In the genomic region with DNA sequence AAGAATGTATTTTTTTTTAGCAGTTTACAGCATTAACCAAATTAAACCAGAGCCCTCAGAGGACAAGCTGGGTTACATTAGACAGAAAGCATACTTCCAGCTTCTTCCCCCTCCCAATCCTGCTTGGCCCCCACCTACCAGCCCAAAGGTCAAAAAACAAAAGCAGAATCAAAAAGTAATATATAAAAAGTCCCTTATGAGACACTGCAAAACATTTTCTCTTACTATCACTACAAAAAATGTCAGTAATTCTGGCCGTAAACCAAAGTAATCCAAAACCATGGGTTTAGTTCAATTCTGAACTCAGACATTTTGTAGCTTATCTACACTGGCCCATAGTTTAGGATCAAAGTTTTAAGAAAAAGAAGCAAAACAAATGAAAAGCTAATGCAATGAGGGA, we compare ENCODE assay signal across 15 cellular contexts. TPM values are rescaled to one million over a fixed set of nuclear protein-coding genes. Genes with fewer than 3 reads are reported as not detected.
DNase-seq lines count a peak whose midpoint lies in the region; ATAC-seq and TF ChIP-seq lines count a peak whose summit lies in the region.
"Had no signal": no experiment of that assay in that cellular context is flagged by ENCODE, and none has a peak within 500 bp of the region (broad histone marks: within the 10 kb centered on the region; RNA-seq: fewer than 3 reads in every experiment).

No MANE protein-coding gene starts in this region.

- H3K27me3 ChIP-seq in mammary epithelial cell (ENCODE audit: insufficient read depth, low read length) (no peaks in the 10 kb centered on the region), tibial artery (no peaks in the 10 kb centered on the region)
- H3K27me3 ChIP-seq: suprapubic skin had no signal

- no peaks in the 10 kb centered on the region for H4K20me1 ChIP-seq in mammary epithelial cell (ENCODE audit: insufficient read depth, low read length)

- H3K4me2 ChIP-seq in mammary epithelial cell (ENCODE audit: insufficient read depth, low read depth, low read length), result peak overlapping the region; percentile 12

- no peak overlapping the region for H2AFZ ChIP-seq in mammary epithelial cell (ENCODE audit: low read depth, low read length)

- CTCF ChIA-PET in mammary epithelial cell (lab: Charles Lee; ENCODE audit: low non-redundant PET), result interaction anchor here (0.6 to 1.5 kb wide), 3 partner anchors 36 to 859 kb away, joined by 4 to 20 read pairs (median 10); partner anchors contain the start of gene APBB2

- dilution Hi-C loops in mammary epithelial cell (cut with HindIII; ENCODE audit: low sequenced_read_pairs), result no loop called here

- H3K36me3 Mint-ChIP-seq in stimulated activated memory B cell treated with anti-CD40 and anti-IgM and Interleukin-4, amounts not matched to agents 10 μg/mL and 1 μg/mL and 100 μg/mL, for 72 hours, result no peaks in the 10 kb centered on the region
- H3K36me3 Mint-ChIP-seq: naive B cell had no signal

- H3K36me3 ChIP-seq in mammary epithelial cell (ENCODE audit: insufficient read depth, low read length), result peaks cover 2% of the 10 kb centered on the region
- no peaks in the 10 kb centered on the region for H3K36me3 ChIP-seq in tibial artery
- H3K36me3 ChIP-seq: HAP-1, suprapubic skin had no signal

- no peak overlapping the region for H3K9ac ChIP-seq in mammary epithelial cell (ENCODE audit: insufficient read depth, low read length)

- no peak overlapping the region for H3K27ac Mint-ChIP-seq in stimulated activated memory B cell treated with anti-CD40 and anti-IgM and Interleukin-4, amounts not matched to agents 10 μg/mL and 1 μg/mL and 100 μg/mL, for 72 hours
- H3K27ac Mint-ChIP-seq: naive B cell had no signal

- no peak for TF ChIP-seq CTCF in mammary epithelial cell (conservative IDR thresholded peaks at IDR 0.05 in 1 of 2, IDR thresholded peaks at IDR 0.05 in 1 of 2; ENCODE audit: extremely low read depth in 1 of 2, insufficient read depth in 1 of 2, low read depth in 1 of 2, low read length in 2 of 2)
- TF ChIP-seq CTCF in tibial artery (IDR thresholded peaks at IDR 0.05), result no peak

- no TSS peak for BruUV-seq in mammary epithelial cell (replicated peaks; lab: Mats Ljungman, UMichigan)

- H3K4me1 Mint-ChIP-seq in stimulated activated memory B cell treated with anti-CD40 and anti-IgM and Interleukin-4, amounts not matched to agents 10 μg/mL and 1 μg/mL and 100 μg/mL, for 72 hours, result no peaks in the 10 kb centered on the region
- H3K4me1 Mint-ChIP-seq: naive B cell had no signal

- DNase-seq in LHCN-M2 (ENCODE audit: low read depth) (peak; percentile 73), mammary epithelial cell (no peak), iris pigment epithelial cell (ENCODE audit: low read depth) (peak; percentile 83), tibial artery (no peak), SHP77 treated with DMSO at 0.1 percent for 48 hours (lab: John Stamatoyannopoulos, UW) (no peak), posterior cingulate gyrus (no peak), NOMO-1 treated with dmso at 0.1 percent for 144 hours (lab: John Stamatoyannopoulos, UW; ENCODE audit: unreplicated experiment) (no peak)
- DNase-seq: activated CD8-positive, alpha-beta memory T cell treated with anti-CD3 and anti-CD28 coated beads, Interleukin-2, amount 50 U/mL, for 48 hours; Calu3; naive B cell; NCI-H1436 had no signal

- peaks cover 14% of the 10 kb centered on the region for H3K27me3 Mint-ChIP-seq in stimulated activated memory B cell treated with anti-CD40 and anti-IgM and Interleukin-4, amounts not matched to agents 10 μg/mL and 1 μg/mL and 100 μg/mL, for 72 hours

- no peaks in the 10 kb centered on the region for H3K9me3 Mint-ChIP-seq in stimulated activated memory B cell treated with anti-CD40 and anti-IgM and Interleukin-4, amounts not matched to agents 10 μg/mL and 1 μg/mL and 100 μg/mL, for 72 hours

- H3K9me3 ChIP-seq in mammary epithelial cell (replicated peaks; ENCODE audit: insufficient read depth, low read length) (no peaks in the 10 kb centered on the region), tibial artery (no peaks in the 10 kb centered on the region)
- H3K9me3 ChIP-seq: HAP-1, suprapubic skin had no signal

- no peak for ATAC-seq in stimulated activated memory B cell treated with anti-CD40 and anti-IgM and Interleukin-4, amounts not matched to agents 10 μg/mL and 1 μg/mL and 100 μg/mL, for 72 hours

- H3K27ac ChIP-seq in mammary epithelial cell (ENCODE audit: insufficient read depth, low read depth, low read length) (peak overlapping the region; percentile 9), tibial artery (peak overlapping the region; percentile 13 to 16)
- H3K27ac ChIP-seq: suprapubic skin had no signal

- in situ Hi-C loops in mammary epithelial cell (cut with MboI; ENCODE audit: low sequenced_read_pairs in 2 of 2), result no loop called here

- 63% methylated on average over 1 of the region's 1 CpG for WGBS in mammary epithelial cell (ENCODE audit: low coverage, missing lambda C conversion rate)

- peaks cover 94% of the 10 kb centered on the region for H3K79me2 ChIP-seq in mammary epithelial cell (ENCODE audit: insufficient read depth, low read length)

- intact Hi-C loops in mammary epithelial cell (cut with micrococcal nuclease) (loop anchor here (2.0 kb wide), 1 partner anchor 16 kb away; no protein-coding TSS in a partner anchor), tibial artery (cut with DNase I; ENCODE audit: low total_unique reads) (no loop called here), posterior cingulate gyrus (cut with DNase I) (no loop called here)

- H3K4me1 ChIP-seq in mammary epithelial cell (ENCODE audit: insufficient read depth, low read length) (peaks cover 40% of the 10 kb centered on the region), tibial artery (peaks cover 0 to 69% (median 40%) of the 10 kb centered on the region in 4 donors)

- no peak overlapping the region for H3K4me3 ChIP-seq in mammary epithelial cell (replicated peaks in 1 of 3; ENCODE audit: insufficient read depth in 1 of 3, low read depth in 2 of 3, low read length in 3 of 3)
- no peak overlapping the region for H3K4me3 ChIP-seq in tibial artery
- H3K4me3 ChIP-seq: GM12878, HAP-1, suprapubic skin had no signal

- no peak overlapping the region for H3K4me3 Mint-ChIP-seq in stimulated activated memory B cell treated with anti-CD40 and anti-IgM and Interleukin-4, amounts not matched to agents 10 μg/mL and 1 μg/mL and 100 μg/mL, for 72 hours
- H3K4me3 Mint-ChIP-seq: naive B cell had no signal

RNA-seq across cellular contexts. Expression of gene APBB2, which starts 38.0 kb away (rescaled TPM):
- total RNA-seq in LHCN-M2 (2014; rRNA removed) (109 and 112 TPM in 2 replicates), mammary epithelial cell (10 to 100 TPM; 75.8 to 81.7 TPM)
- polyA plus RNA-seq in LHCN-M2 (2012), result 42.0 TPM
- polyA plus RNA-seq in mammary epithelial cell, result 60.8 TPM
- polyA minus RNA-seq in mammary epithelial cell, result 74.3 TPM

Comparison
In these comparisons a context has a peak if more than half of its experiments do, and no peak if none do; other contexts are left out.
1. DNase-seq: peak in LHCN-M2 (single experiment) and iris pigment epithelial cell (single experiment); none in mammary epithelial cell (single experiment), tibial artery (0 of 2), SHP77 treated with DMSO at 0.1 percent for 48 hours (single experiment), posterior cingulate gyrus (0 of 10) and NOMO-1 treated with dmso at 0.1 percent for 144 hours (single experiment).